In the genomic region with DNA sequence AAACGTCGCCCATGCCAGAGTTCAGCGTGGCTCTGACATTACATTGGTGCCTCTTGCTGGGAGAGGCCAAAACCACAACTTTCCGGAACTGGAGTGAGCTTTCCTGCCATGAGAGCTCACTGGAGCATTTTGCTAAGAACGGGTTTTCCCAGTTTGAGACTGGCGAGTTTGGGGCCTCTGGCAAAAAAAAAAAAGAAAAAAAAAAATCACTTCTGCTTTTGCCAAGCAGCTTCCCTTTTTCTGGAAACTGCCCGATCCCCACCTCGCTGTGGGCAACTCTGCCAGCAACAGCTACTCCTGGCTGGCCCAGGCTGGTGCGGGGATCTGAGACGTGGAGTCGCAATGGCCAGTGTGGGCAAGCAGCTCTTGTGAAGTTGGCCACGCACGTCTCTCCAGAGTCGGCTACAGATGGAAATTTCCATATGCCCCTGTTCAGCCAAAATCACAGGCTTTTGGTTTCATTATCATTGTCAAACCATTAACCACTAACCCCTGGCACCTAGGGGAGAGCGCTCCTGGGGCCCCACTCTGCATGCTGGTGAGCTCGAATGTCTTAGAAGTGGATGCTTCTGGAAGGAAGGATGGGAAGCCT, we compare ENCODE assay signal across 8 cellular contexts. TPM values are rescaled to one million over a fixed set of nuclear protein-coding genes. Genes with fewer than 3 reads are reported as not detected.
DNase-seq lines count a peak whose midpoint lies in the region; ATAC-seq and TF ChIP-seq lines count a peak whose summit lies in the region.

No MANE protein-coding gene starts in this region.

- POLR2A ChIA-PET in RWPE1 (lab: Yijun Ruan, JAX; ENCODE audit: low non-redundant PET): no interaction called here

- no peak overlapping the region for H3K27ac ChIP-seq in RWPE1

- no peak for ATAC-seq in omental fat pad (ENCODE audit: low FRiP score)
- no peak for ATAC-seq in HG03159 (IDR thresholded peaks at IDR 0.05; ENCODE audit: unreplicated experiment)

- no peak for TF ChIP-seq CTCF in RWPE1 (conservative IDR thresholded peaks at IDR 0.05; ENCODE audit: low read depth)
- TF ChIP-seq CTCF in epithelial cell of esophagus (IDR thresholded peaks at IDR 0.05; ENCODE audit: insufficient read depth, low read depth, low read length, missing control alignments): no peak
- TF ChIP-seq CTCF in omental fat pad (IDR thresholded peaks at IDR 0.05): no peak

- CTCF ChIA-PET in RWPE1 (lab: Yijun Ruan, JAX): no interaction called here

- peak; percentile 56 for DNase-seq in activated CD4-positive, alpha-beta T cell treated with anti-CD3 and anti-CD28 coated beads for 48 hours
- no peak for DNase-seq in activated CD4-positive, alpha-beta T cell treated with anti-CD3 and anti-CD28 coated beads for 4 hours
- DNase-seq in RWPE1 (ENCODE audit: low spot score) (peak; percentile 15), epithelial cell of esophagus (ENCODE audit: low read depth) (peak; percentile 79), posterior vena cava (ENCODE audit: low spot score) (peak; percentile 89), omental fat pad (ENCODE audit: low spot score) (no peak), NCI-H526 treated with DMSO at 0.1 percent for 48 hours (lab: John Stamatoyannopoulos, UW) (no peak)

- H3K4me3 ChIP-seq in epithelial cell of esophagus (ENCODE audit: low read length): no peak overlapping the region

- intact Hi-C loops in posterior vena cava (cut with DNase I): no loop called here

RNA-seq across cellular contexts. Expression of a gene that starts 25.7 kb away (rescaled TPM):
- total RNA-seq in posterior vena cava (10 to 100 TPM; 91.8 to 94.2 TPM), omental fat pad (10 to 100 TPM; 31.6 to 49.5 (median 36.9) TPM)

Comparison
In these comparisons a context has a peak if more than half of its experiments do, and no peak if none do; other contexts are left out.
1. DNase-seq: peak in activated CD4-positive, alpha-beta T cell treated with anti-CD3 and anti-CD28 coated beads for 48 hours (single experiment), RWPE1 (single experiment), epithelial cell of esophagus (single experiment) and posterior vena cava (single experiment); none in activated CD4-positive, alpha-beta T cell treated with anti-CD3 and anti-CD28 coated beads for 4 hours (0 of 2), omental fat pad (single experiment) and NCI-H526 treated with DMSO at 0.1 percent for 48 hours (single experiment).